ENCODE assay signal across 9 cellular contexts in the genomic region with DNA sequence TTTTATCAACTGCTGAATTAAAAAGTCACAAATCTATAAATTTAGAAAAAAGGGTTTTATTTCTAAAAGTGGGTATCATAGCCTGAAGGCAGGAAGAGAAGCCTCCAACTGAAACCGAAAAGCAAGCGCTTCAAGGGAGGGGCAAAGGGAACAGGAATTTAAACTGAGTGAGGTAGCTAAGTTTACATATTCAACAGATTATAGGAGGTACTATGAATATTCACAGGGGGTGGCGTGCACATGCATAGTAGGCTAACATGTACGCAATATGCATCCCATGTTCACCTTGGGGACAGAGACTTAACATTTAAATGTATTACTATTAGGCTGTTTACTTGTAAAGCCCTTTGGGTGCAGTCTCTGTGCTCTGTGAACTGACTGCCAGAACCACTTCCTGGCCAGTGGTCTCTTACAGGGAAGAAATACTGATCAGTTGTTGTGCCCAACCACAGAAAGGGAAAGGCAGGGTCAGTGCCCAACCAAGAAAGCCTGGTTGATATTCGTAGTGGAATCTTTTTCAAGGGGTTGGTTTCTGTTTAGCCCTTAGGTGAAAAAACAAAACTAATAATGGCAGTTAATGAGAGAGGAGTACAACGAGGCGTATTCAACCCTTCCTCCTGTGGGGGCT.
DNase-seq lines count a peak whose midpoint lies in the region; ATAC-seq and TF ChIP-seq lines count a peak whose summit lies in the region.
"Had no signal": no experiment of that assay in that cellular context is flagged by ENCODE, and none has a peak within 500 bp of the region (broad histone marks: within the 10 kb centered on the region; RNA-seq: fewer than 3 reads in every experiment).

No MANE protein-coding gene starts in this region.

- H3K9me3 Mint-ChIP-seq in activated CD8-positive, alpha-beta memory T cell treated with anti-CD3 and anti-CD28 coated beads, Interleukin-2, amount 10 ng/mL, durations not matched to agents 7 days and 5 days (ENCODE audit: low read depth): no peaks in the 10 kb centered on the region

- H3K4me1 ChIP-seq in right atrium auricular region: no peaks in the 10 kb centered on the region

- DNase-seq in iPS DF 19.7 (ENCODE audit: low read depth, low spot score) (peak; percentile 15), right atrium auricular region (ENCODE audit: low spot score) (no peak), HUDEP-2 (lab: John Stamatoyannopoulos, UW; ENCODE audit: unreplicated experiment in 76 of 76) (no peak), HT-29 (ENCODE audit: low spot score) (no peak)
- DNase-seq in activated CD8-positive, alpha-beta memory T cell treated with anti-CD3 and anti-CD28 coated beads, Interleukin-2, amount 10 ng/mL, durations not matched to agents 7 days and 5 days: no peak
- DNase-seq: SK-N-SH had no signal

- TF ChIP-seq CTCF in right atrium auricular region (IDR thresholded peaks at IDR 0.05): no peak

- CTCF ChIA-PET in activated CD8-positive, alpha-beta memory T cell treated with anti-CD3 and anti-CD28 coated beads, Interleukin-2, amount 10 ng/mL, durations not matched to agents 7 days and 5 days (lab: Charles Lee): no interaction called here

- H3K36me3 Mint-ChIP-seq in activated CD8-positive, alpha-beta memory T cell treated with anti-CD3 and anti-CD28 coated beads, Interleukin-2, amount 10 ng/mL, durations not matched to agents 7 days and 5 days: no peaks in the 10 kb centered on the region

- no peak overlapping the region for H3K4me3 ChIP-seq in right atrium auricular region

- H3K4me1 Mint-ChIP-seq in activated CD8-positive, alpha-beta memory T cell treated with anti-CD3 and anti-CD28 coated beads, Interleukin-2, amount 10 ng/mL, durations not matched to agents 7 days and 5 days: peaks cover 8% of the 10 kb centered on the region

- H3K27ac ChIP-seq in right atrium auricular region: no peak overlapping the region

- no peaks in the 10 kb centered on the region for H3K27me3 ChIP-seq in right atrium auricular region

- H3K27me3 Mint-ChIP-seq in activated CD8-positive, alpha-beta memory T cell treated with anti-CD3 and anti-CD28 coated beads, Interleukin-2, amount 10 ng/mL, durations not matched to agents 7 days and 5 days: no peaks in the 10 kb centered on the region

- ATAC-seq in GM18508 (IDR thresholded peaks at IDR 0.05; ENCODE audit: insufficient read depth, unreplicated experiment) (peak; percentile 86), GM21529 (IDR thresholded peaks at IDR 0.05; ENCODE audit: unreplicated experiment) (peak; percentile 79), HG03354 (IDR thresholded peaks at IDR 0.05; ENCODE audit: poor library complexity, severe bottlenecking, unreplicated experiment) (peak; percentile 87)
- no peak for ATAC-seq in activated CD8-positive, alpha-beta memory T cell treated with anti-CD3 and anti-CD28 coated beads, Interleukin-2, amount 10 ng/mL, durations not matched to agents 7 days and 5 days

- H3K9me3 ChIP-seq in right atrium auricular region: no peaks in the 10 kb centered on the region
- H3K9me3 ChIP-seq: SK-N-SH had no signal

- no peak overlapping the region for H3K27ac Mint-ChIP-seq in activated CD8-positive, alpha-beta memory T cell treated with anti-CD3 and anti-CD28 coated beads, Interleukin-2, amount 10 ng/mL, durations not matched to agents 7 days and 5 days

- H3K4me3 Mint-ChIP-seq in activated CD8-positive, alpha-beta memory T cell treated with anti-CD3 and anti-CD28 coated beads, Interleukin-2, amount 10 ng/mL, durations not matched to agents 7 days and 5 days: no peak overlapping the region

- no peaks in the 10 kb centered on the region for H3K36me3 ChIP-seq in right atrium auricular region
